1 cellular context compared by ENCODE assay signal in the genomic region with DNA sequence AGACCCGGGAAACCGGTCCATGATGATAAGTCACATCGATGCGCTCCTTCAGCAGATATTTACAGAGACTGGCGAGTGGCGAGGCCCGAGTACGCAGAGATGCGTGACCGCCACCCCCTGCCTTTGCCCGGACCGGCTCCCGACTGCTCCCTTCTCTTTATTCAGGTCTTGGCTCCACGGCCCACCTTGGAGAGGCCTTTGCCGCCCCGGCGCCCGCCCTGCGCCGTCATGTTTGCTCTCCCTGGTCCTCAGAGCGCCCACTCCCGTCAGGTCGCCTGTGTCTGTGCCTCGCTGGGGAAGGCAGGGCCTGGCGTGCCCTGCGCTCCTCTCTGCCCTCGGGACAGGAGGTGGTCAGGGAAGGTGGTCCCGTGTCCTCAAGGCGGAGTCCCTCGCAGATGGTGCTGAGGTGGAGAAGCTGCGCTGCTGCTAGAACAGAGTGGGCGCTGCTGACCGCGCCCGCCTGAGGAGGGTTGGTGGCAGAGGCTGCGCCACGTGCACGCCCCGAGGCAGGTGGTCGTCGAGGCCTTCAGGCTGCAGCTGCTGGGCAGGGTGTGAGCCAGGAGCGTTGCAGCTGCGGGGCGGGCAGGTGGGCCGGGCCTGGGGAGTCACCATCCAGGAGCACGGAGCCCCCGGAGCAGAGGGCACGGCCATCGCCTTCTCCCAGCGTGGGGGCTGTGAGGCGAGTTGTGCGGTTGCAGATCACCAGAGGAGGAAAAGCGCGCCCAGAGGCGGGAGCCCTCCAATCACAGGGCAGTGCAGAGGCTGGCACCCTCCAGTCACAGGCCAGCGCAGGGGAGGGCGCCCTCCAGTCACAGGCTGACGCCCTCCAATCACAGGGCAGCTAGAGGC.
A peak's percentile ranks its signal among the peaks of the same experiment; 100 is the strongest.
TF ChIP-seq lines count a peak whose summit lies in the region.

No MANE protein-coding gene starts in this region.

TF ChIP-seq in H1, 55 proteins besides CTCF, POLR2A, EP300 and RAD21:
- TF ChIP-seq, protein P1, sequence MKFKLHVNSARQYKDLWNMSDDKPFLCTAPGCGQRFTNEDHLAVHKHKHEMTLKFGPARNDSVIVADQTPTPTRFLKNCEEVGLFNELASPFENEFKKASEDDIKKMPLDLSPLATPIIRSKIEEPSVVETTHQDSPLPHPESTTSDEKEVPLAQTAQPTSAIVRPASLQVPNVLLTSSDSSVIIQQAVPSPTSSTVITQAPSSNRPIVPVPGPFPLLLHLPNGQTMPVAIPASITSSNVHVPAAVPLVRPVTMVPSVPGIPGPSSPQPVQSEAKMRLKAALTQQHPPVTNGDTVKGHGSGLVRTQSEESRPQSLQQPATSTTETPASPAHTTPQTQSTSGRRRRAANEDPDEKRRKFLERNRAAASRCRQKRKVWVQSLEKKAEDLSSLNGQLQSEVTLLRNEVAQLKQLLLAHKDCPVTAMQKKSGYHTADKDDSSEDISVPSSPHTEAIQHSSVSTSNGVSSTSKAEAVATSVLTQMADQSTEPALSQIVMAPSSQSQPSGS (IDR thresholded peaks at IDR 0.05; ENCODE audit: low read length) = no peak
- TF ChIP-seq JUN (IDR thresholded peaks at IDR 0.05; ENCODE audit: low read depth, low read length) (no peak), CBX5 (IDR thresholded peaks at IDR 0.05; ENCODE audit: low read depth, low read length) (no peak), MAFK (IDR thresholded peaks at IDR 0.05; ENCODE audit: low read depth, low read length) (no peak), NRF1 (IDR thresholded peaks at IDR 0.05; ENCODE audit: low read depth, low read length) (no peak), E2F6 (IDR thresholded peaks at IDR 0.05) (peak; percentile 43; the same call in 1 of the 2 replicates), EZH2 (IDR thresholded peaks at IDR 0.05; ENCODE audit: low read depth, low read length, severe bottlenecking) (no peak)
TF ChIP-seq in H1: peak in this region for 1.
